ENCODE assay signal across 8 cellular contexts in the genomic region with DNA sequence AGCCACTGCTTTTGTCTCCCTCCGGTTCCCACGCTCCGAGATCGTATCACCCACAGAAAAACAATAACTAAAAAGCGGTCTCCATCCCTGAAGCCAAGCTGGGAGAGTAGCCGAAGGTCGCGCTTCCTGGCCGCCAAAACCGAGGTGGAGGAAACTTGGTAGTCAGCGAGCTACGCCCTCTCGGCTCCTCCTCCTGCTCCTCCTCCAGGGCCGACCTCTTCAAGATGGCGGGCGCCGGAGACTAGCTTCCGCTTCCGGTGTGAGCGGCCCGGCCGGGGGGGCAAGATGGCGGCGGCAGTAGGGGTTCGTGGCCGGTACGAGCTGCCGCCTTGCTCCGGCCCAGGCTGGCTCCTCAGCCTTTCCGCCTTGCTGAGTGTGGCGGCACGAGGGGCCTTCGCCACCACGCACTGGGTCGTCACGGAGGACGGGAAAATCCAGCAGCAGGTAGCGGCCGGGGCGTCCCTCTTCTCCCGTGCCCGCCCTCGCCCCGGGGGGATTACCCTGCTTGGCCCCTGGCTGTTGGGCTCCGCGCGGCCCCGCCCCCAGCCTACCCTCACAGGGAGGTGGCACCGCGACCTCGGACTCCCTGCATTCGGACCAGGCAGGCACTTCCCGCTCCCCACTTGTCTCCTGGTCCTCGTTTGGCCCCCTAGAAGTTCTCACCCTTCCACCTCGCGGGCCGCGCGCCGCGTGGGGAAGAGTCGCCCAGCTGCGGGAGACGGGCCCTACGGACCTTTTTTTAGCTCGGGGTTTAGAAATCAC. TPM values are rescaled to one million over a fixed set of nuclear protein-coding genes. Genes with fewer than 3 reads are reported as not detected.
DNase-seq lines count a peak whose midpoint lies in the region; ATAC-seq, FAIRE-seq and TF ChIP-seq lines count a peak whose summit lies in the region.

A gene with protein sequence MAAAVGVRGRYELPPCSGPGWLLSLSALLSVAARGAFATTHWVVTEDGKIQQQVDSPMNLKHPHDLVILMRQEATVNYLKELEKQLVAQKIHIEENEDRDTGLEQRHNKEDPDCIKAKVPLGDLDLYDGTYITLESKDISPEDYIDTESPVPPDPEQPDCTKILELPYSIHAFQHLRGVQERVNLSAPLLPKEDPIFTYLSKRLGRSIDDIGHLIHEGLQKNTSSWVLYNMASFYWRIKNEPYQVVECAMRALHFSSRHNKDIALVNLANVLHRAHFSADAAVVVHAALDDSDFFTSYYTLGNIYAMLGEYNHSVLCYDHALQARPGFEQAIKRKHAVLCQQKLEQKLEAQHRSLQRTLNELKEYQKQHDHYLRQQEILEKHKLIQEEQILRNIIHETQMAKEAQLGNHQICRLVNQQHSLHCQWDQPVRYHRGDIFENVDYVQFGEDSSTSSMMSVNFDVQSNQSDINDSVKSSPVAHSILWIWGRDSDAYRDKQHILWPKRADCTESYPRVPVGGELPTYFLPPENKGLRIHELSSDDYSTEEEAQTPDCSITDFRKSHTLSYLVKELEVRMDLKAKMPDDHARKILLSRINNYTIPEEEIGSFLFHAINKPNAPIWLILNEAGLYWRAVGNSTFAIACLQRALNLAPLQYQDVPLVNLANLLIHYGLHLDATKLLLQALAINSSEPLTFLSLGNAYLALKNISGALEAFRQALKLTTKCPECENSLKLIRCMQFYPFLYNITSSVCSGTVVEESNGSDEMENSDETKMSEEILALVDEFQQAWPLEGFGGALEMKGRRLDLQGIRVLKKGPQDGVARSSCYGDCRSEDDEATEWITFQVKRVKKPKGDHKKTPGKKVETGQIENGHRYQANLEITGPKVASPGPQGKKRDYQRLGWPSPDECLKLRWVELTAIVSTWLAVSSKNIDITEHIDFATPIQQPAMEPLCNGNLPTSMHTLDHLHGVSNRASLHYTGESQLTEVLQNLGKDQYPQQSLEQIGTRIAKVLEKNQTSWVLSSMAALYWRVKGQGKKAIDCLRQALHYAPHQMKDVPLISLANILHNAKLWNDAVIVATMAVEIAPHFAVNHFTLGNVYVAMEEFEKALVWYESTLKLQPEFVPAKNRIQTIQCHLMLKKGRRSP (plus strand): TSS at position 251 of the 762 bp plus-strand sequence. CDS start 35 bp downstream, at position 286.

- H3K36me3 ChIP-seq in OCI-LY7 (ENCODE audit: insufficient read depth, low read length): peaks cover 20% of the 10 kb centered on the region

- H4K20me1 ChIP-seq in OCI-LY7 (ENCODE audit: insufficient read depth, low read length): peaks cover 5% of the 10 kb centered on the region; the same call in 1 of the 2 replicates

- H3K79me2 ChIP-seq in OCI-LY7 (ENCODE audit: insufficient read depth, low read depth, low read length): peaks cover 49% of the 10 kb centered on the region

- peak within 1 kb of the TSS; percentile 87 for H2AFZ ChIP-seq in OCI-LY7 (ENCODE audit: low read length)

- peak within 1 kb of the TSS; percentile 75 for H3K27ac ChIP-seq in OCI-LY7 (ENCODE audit: low read depth, low read length, poor library complexity, severe bottlenecking)

- CTCF ChIA-PET in OCI-LY7 (lab: Charles Lee; ENCODE audit: unreplicated experiment): interaction anchor here (1.0 kb wide), 1 partner anchor 47 kb away, joined by 5 read pairs; the partner anchor contains the start of gene API5

- no peaks in the 10 kb centered on the region for H3K9me2 ChIP-seq in OCI-LY7 (ENCODE audit: insufficient read depth, low read length)

- peaks cover 22% of the 10 kb centered on the region for H3K4me1 ChIP-seq in OCI-LY7 (ENCODE audit: insufficient read depth, low read length, poor library complexity, severe bottlenecking)
- H3K4me1 ChIP-seq in mononuclear cell (ENCODE audit: insufficient read depth, low read length): peaks cover 32% of the 10 kb centered on the region

- peak; percentile 92 for ATAC-seq in GM21526 (IDR thresholded peaks at IDR 0.05; ENCODE audit: low FRiP score, unreplicated experiment)

- no TSS peak for BruUV-seq in OCI-LY7 (replicated peaks; lab: Mats Ljungman, UMichigan)

- DNase-seq in D721Med (ENCODE audit: insufficient read length, low spot score) (peak; percentile 45), HuH-7.5 (ENCODE audit: low spot score) (peak; percentile 51), OCI-LY7 (ENCODE audit: low spot score) (peak; percentile 95), activated T-cell treated with anti-CD3 and anti-CD28 coated beads for 24 hours (ENCODE audit: low read depth) (peak; percentile 90), epithelial cell of esophagus (ENCODE audit: low read depth) (peak; percentile 95)
- peak; percentile 87 to 88 for DNase-seq in stimulated activated CD8-positive, alpha-beta memory T cell treated with anti-CD3 and anti-CD28 coated beads, Interleukin-4, amount 100 ng/mL, for 1 hour (ENCODE audit: low read depth in 2 of 2, low spot score in 1 of 2)

- no peaks in the 10 kb centered on the region for H3K27me3 ChIP-seq in mononuclear cell (ENCODE audit: insufficient read depth, low read length)

- peak within 1 kb of the TSS; percentile 87 for H3K4me2 ChIP-seq in OCI-LY7 (ENCODE audit: low read length)

- H3K9me3 ChIP-seq in OCI-LY7 (ENCODE audit: low read length): no peaks in the 10 kb centered on the region
- H3K9me3 ChIP-seq in mononuclear cell (ENCODE audit: low read depth, low read length): no peaks in the 10 kb centered on the region

- POLR2A ChIA-PET in OCI-LY7 (lab: Charles Lee): interaction anchor here (0.6 to 5.7 kb wide), 14 partner anchors 8 to 363 kb away, joined by 3 to 32 read pairs (median 4); partner anchors contain the start of gene API5

- FAIRE-seq in D721Med (lab: Jason Lieb, UNC): no peak

- intact Hi-C loops in OCI-LY7 (cut with micrococcal nuclease; ENCODE audit: unreplicated experiment): loop anchor here (1.0 to 2.0 kb wide), 2 partner anchors 47 to 324 kb away; no protein-coding TSS in a partner anchor

- H3K4me3 ChIP-seq in OCI-LY7 (ENCODE audit: low read depth, low read length, poor library complexity, severe bottlenecking) (peak within 1 kb of the TSS; percentile 89), epithelial cell of esophagus (ENCODE audit: low read length) (peak within 1 kb of the TSS; percentile 80), mononuclear cell (ENCODE audit: low read length) (peak within 1 kb of the TSS; percentile 94)

- TF ChIP-seq CTCF in D721Med (IDR thresholded peaks at IDR 0.05; ENCODE audit: insufficient read depth, missing control alignments) (no peak), OCI-LY7 (conservative IDR thresholded peaks at IDR 0.05; ENCODE audit: low read length) (no peak), epithelial cell of esophagus (IDR thresholded peaks at IDR 0.05; ENCODE audit: insufficient read depth, low read depth, low read length, missing control alignments) (no peak)

RNA-seq across cellular contexts. Expression of the gene that starts here (rescaled TPM):
- total RNA-seq in OCI-LY7 (2014; rRNA removed; shearing (Covaris generic)): 71.3 and 73.7 TPM in 2 replicates
- total RNA-seq in OCI-LY7 (2022) (84.2 and 96.2 TPM in 2 replicates), mononuclear cell (123 TPM)

Comparison
In these comparisons a context has a peak if more than half of its experiments do, and no peak if none do; other contexts are left out.
1. Peak in every context shown above with its lines: DNase-seq, ATAC-seq, H3K4me3 ChIP-seq and H3K27ac ChIP-seq.
2. DNase-seq: peak in every context shown above with its lines; median percentile 95 in OCI-LY7; 95 in epithelial cell of esophagus; 90 in activated T-cell treated with anti-CD3 and anti-CD28 coated beads for 24 hours; 88 in stimulated activated CD8-positive, alpha-beta memory T cell treated with anti-CD3 and anti-CD28 coated beads, Interleukin-4, amount 100 ng/mL, for 1 hour; 51 in HuH-7.5; 45 in D721Med.